8 cellular contexts compared by ENCODE assay signal in genomic region chr1:9490605-9491339, GRCh38. TPM values are rescaled to one million over a fixed set of nuclear protein-coding genes. Genes with fewer than 3 reads are reported as not detected.
A peak's percentile ranks its signal among the peaks of the same experiment; 100 is the strongest.
DNase-seq lines count a peak whose midpoint lies in the region; ATAC-seq, FAIRE-seq and TF ChIP-seq lines count a peak whose summit lies in the region.

No MANE protein-coding gene starts in this region.

- peak overlapping the region; percentile 2; the same call in 1 of the 2 replicates for H3K27ac ChIP-seq in C4-2B
- no peak overlapping the region for H3K27ac ChIP-seq in H1 (ENCODE audit: low read depth, low read length)
- H3K27ac ChIP-seq in mesenchymal stem cell (ENCODE audit: low read length, poor library complexity, severe bottlenecking) = no peak overlapping the region

- H4K5ac ChIP-seq in H1 (ENCODE audit: insufficient read length, low read depth, low read length) = no peak overlapping the region

- H3K27me3 ChIP-seq in H1 (replicated peaks in 1 of 4; ENCODE audit: control insufficient read depth in 3 of 4, extremely low read depth in 1 of 4, insufficient read depth in 3 of 4, low read length in 3 of 4) (peaks cover 3 to 12% (median 8%) of the 10 kb centered on the region in 4 experiments), mesenchymal stem cell (ENCODE audit: control insufficient read depth in 1 of 2, insufficient read depth in 1 of 2, low read length in 2 of 2) (peaks cover 0 to 14% of the 10 kb centered on the region in 2 experiments)

- TF ChIP-seq RAD21 in H1 (IDR thresholded peaks at IDR 0.05 in 1 of 2, conservative IDR thresholded peaks at IDR 0.05 in 1 of 2; ENCODE audit: low read depth in 2 of 2, low read length in 2 of 2) = peak; percentile 97 to 99

- H2AK5ac ChIP-seq in H1 (ENCODE audit: low read depth, low read length) (no peak overlapping the region), mesenchymal stem cell (ENCODE audit: low read length, severe bottlenecking) (no peak overlapping the region)

- H3K4me1 ChIP-seq in H1 (replicated peaks in 1 of 4; ENCODE audit: control insufficient read depth in 3 of 4, insufficient read depth in 4 of 4, low read length in 3 of 4) (no peaks in the 10 kb centered on the region), mesenchymal stem cell (ENCODE audit: control insufficient read depth, insufficient read depth, low read depth, low read length) (peaks cover 8% of the 10 kb centered on the region)

- POLR2A ChIA-PET in H1 (lab: Charles Lee; ENCODE audit: partially characterized antibody) = no interaction called here

- no peak for ATAC-seq in HG02970 (IDR thresholded peaks at IDR 0.05; ENCODE audit: low FRiP score, unreplicated experiment)

- TF ChIP-seq EP300 in H1 (IDR thresholded peaks at IDR 0.05; ENCODE audit: borderline replicate concordance in 1 of 2, low read depth in 2 of 2, low read length in 2 of 2) = no peak

- 60% methylated on average over 20 of the region's 20 CpGs; no CpG with 5 or more reads in 1 of the 2 experiments for WGBS in H1 (ENCODE audit: extremely low coverage in 1 of 2, insufficient coverage in 1 of 2, insufficient read length in 1 of 2, insufficient replicate concordance in 2 of 2, low coverage in 1 of 2, low lambda C conversion rate in 2 of 2, missing lambda C conversion rate in 1 of 2), 2 experiments
- 53% methylated on average over 20 of the region's 20 CpGs for WGBS in mesenchymal stem cell

- H2BK5ac ChIP-seq in H1 (ENCODE audit: low read depth, low read length) (no peak overlapping the region), mesenchymal stem cell (ENCODE audit: low read depth, low read length, poor library complexity, severe bottlenecking) (no peak overlapping the region)

- H3K4ac ChIP-seq in H1 (replicated peaks; ENCODE audit: insufficient read length, low read depth, low read length) (no peak overlapping the region), mesenchymal stem cell (ENCODE audit: low read depth in 1 of 2, low read length in 2 of 2) (no peak overlapping the region)

- H3K9ac ChIP-seq in H1 (replicated peaks in 1 of 4; ENCODE audit: extremely low read depth in 1 of 4, low read depth in 3 of 4, low read length in 3 of 4) = no peak overlapping the region
- no peak overlapping the region for H3K9ac ChIP-seq in mesenchymal stem cell (ENCODE audit: low read length)

- H3K23ac ChIP-seq in H1 (ENCODE audit: insufficient read length) = no peak overlapping the region
- no peak overlapping the region for H3K23ac ChIP-seq in mesenchymal stem cell (ENCODE audit: low read length in 2 of 2)

- no peaks in the 10 kb centered on the region for H3K79me1 ChIP-seq in H1 (ENCODE audit: low read depth, low read length)
- H3K79me1 ChIP-seq in mesenchymal stem cell (replicated peaks; ENCODE audit: low read length, poor library complexity, severe bottlenecking) = no peaks in the 10 kb centered on the region

- H3K9me3 ChIP-seq in H1 (ENCODE audit: insufficient read depth in 2 of 2, low read depth in 1 of 2, low read length in 1 of 2) = no peaks in the 10 kb centered on the region
- no peaks in the 10 kb centered on the region for H3K9me3 ChIP-seq in mesenchymal stem cell (ENCODE audit: control insufficient read depth, low read length)

- peak; percentile 69 for DNase-seq in HCEC 1CT
- DNase-seq in NOMO-1 (lab: John Stamatoyannopoulos, UW; ENCODE audit: unreplicated experiment in 2 of 2) = peak; percentile 73 to 74
- DNase-seq in activated CD8-positive, alpha-beta memory T cell treated with anti-CD3 and anti-CD28 coated beads for 48 hours (ENCODE audit: low read depth in 2 of 3, low spot score in 2 of 3) = peak; percentile 55 to 85 (median 85)
- peak; percentile 61 to 95 for DNase-seq in H1 (ENCODE audit: low read depth in 1 of 2, low spot score in 2 of 2)
- DNase-seq in mesenchymal stem cell = peak; percentile 81
- DNase-seq in stimulated activated CD8-positive, alpha-beta memory T cell treated with anti-CD3 and anti-CD28 coated beads, Interleukin-15, amount 100 ng/mL, for 24 hours (ENCODE audit: low read depth) = peak; percentile 78

- H2BK20ac ChIP-seq in H1 (ENCODE audit: low read length) = no peak overlapping the region

- H2BK120ac ChIP-seq in H1 (replicated peaks; ENCODE audit: low read depth, low read length) (no peak overlapping the region), mesenchymal stem cell (ENCODE audit: low read depth, low read length) (no peak overlapping the region)

- H3K36me3 ChIP-seq in H1 (ENCODE audit: control insufficient read depth in 2 of 4, insufficient read depth in 4 of 4, low read length in 3 of 4) (no peaks in the 10 kb centered on the region), mesenchymal stem cell (ENCODE audit: control insufficient read depth in 1 of 2, insufficient read depth in 2 of 2, low read depth in 1 of 2, low read length in 2 of 2) (no peaks in the 10 kb centered on the region)

- no peak overlapping the region for H2BK15ac ChIP-seq in H1 (ENCODE audit: low read length)
- no peak overlapping the region for H2BK15ac ChIP-seq in mesenchymal stem cell (ENCODE audit: low read depth, poor library complexity, severe bottlenecking)

- H2AFZ ChIP-seq in H1 (ENCODE audit: low read length) (no peak overlapping the region), mesenchymal stem cell (ENCODE audit: low read depth, low read length) (no peak overlapping the region)

- H3K56ac ChIP-seq in H1 (replicated peaks; ENCODE audit: insufficient read length, low read depth, low read length) = no peak overlapping the region

- H3K18ac ChIP-seq in H1 (ENCODE audit: extremely low read depth, low read length) (no peak overlapping the region), mesenchymal stem cell (ENCODE audit: low read depth in 1 of 2, low read length in 2 of 2) (no peak overlapping the region)

- H3K14ac ChIP-seq in H1 (ENCODE audit: insufficient read length) (no peak overlapping the region), mesenchymal stem cell (ENCODE audit: low read length in 2 of 2) (peak overlapping the region in 1 of 2 experiments; percentile 41)

- peak; percentile 92 for TF ChIP-seq CTCF in C4-2B (conservative IDR thresholded peaks at IDR 0.05)
- TF ChIP-seq CTCF in H1 (IDR thresholded peaks at IDR 0.05; ENCODE audit: control extremely low read depth in 1 of 3, insufficient read depth in 1 of 3, low read depth in 1 of 3, low read length in 3 of 3) = peak; percentile 81 to 96 (median 91)

- H4K91ac ChIP-seq in H1 (replicated peaks; ENCODE audit: insufficient read length, low read length) (no peak overlapping the region), mesenchymal stem cell (ENCODE audit: low read length) (no peak overlapping the region)

- peak; percentile 50 for FAIRE-seq in H1 (lab: Jason Lieb, UNC)

- H3K4me3 ChIP-seq in H1 (ENCODE audit: extremely low read depth in 1 of 4, insufficient read depth in 2 of 4, low read depth in 3 of 4, low read length in 4 of 4) (no peak overlapping the region), mesenchymal stem cell (ENCODE audit: insufficient read depth in 1 of 2, low read depth in 1 of 2, low read length in 2 of 2) (no peak overlapping the region)

- TF ChIP-seq POLR2A in H1 (IDR thresholded peaks at IDR 0.05; ENCODE audit: control extremely low read depth in 1 of 2, low read depth in 2 of 2, low read length in 2 of 2) = no peak

- CTCF ChIA-PET in H1 (lab: Charles Lee; ENCODE audit: partially characterized antibody) = interaction anchor here (0.6 to 9.5 kb wide), 49 partner anchors 9 to 375 kb away, joined by 3 to 92 read pairs (median 4); partner anchors contain the start of genes SLC25A33 and SPSB1

- no peaks in the 10 kb centered on the region for H4K20me1 ChIP-seq in H1 (replicated peaks in 1 of 2; ENCODE audit: control insufficient read depth in 1 of 2, insufficient read depth in 2 of 2, low read length in 2 of 2)

- no peaks in the 10 kb centered on the region for H3K79me2 ChIP-seq in H1 (ENCODE audit: control insufficient read depth in 1 of 2, insufficient read depth in 2 of 2, low read length in 2 of 2)

- no peaks in the 10 kb centered on the region; the same call in 1 of the 2 replicates for H3K23me2 ChIP-seq in H1 (ENCODE audit: low read depth, low read length)

- H4K8ac ChIP-seq in H1 (ENCODE audit: extremely low read depth, insufficient read depth, low read length) (no peak overlapping the region), mesenchymal stem cell (ENCODE audit: low read length) (no peak overlapping the region)

- H2BK12ac ChIP-seq in H1 (ENCODE audit: low read depth, low read length) (no peak overlapping the region), mesenchymal stem cell (ENCODE audit: low read length in 2 of 2) (peak overlapping the region in 1 of 2 experiments; percentile 47)

- H3K4me2 ChIP-seq in H1 (ENCODE audit: insufficient read depth in 1 of 2, low read depth in 2 of 2, low read length in 2 of 2) (no peak overlapping the region), mesenchymal stem cell (ENCODE audit: low read length, poor library complexity, severe bottlenecking) (no peak overlapping the region)

TF ChIP-seq in H1, 55 proteins besides CTCF, POLR2A, EP300 and RAD21 (continues in another document):
- TF ChIP-seq CBX8 (IDR thresholded peaks at IDR 0.05; ENCODE audit: borderline replicate concordance, low read depth, low read length) (no peak), MAFK (IDR thresholded peaks at IDR 0.05; ENCODE audit: low read depth, low read length) (0 out of 2 replicates have a peak, but pooled peaks have one; percentile 47), E2F6 (IDR thresholded peaks at IDR 0.05) (no peak), TBP (IDR thresholded peaks at IDR 0.05; ENCODE audit: low read depth, low read length) (0 out of 2 replicates have a peak, but pooled peaks have one; percentile 40), KDM1A (IDR thresholded peaks at IDR 0.05; ENCODE audit: borderline replicate concordance, low read length) (no peak), KDM5A (IDR thresholded peaks at IDR 0.05; ENCODE audit: low read length) (no peak), YY1 (IDR thresholded peaks at IDR 0.05; ENCODE audit: low read depth, low read length) (0 out of 2 replicates have a peak, but pooled peaks have one; percentile 34)

RNA-seq across cellular contexts. Expression of gene SLC25A33, which starts 48.5 kb away (rescaled TPM):
- total RNA-seq in H1 (2021; fragmentation: NEBNext Ultra II Directional; extraction: Animal tissue kit (Norgen Biotek cat#: 25700)) = 12.4 and 12.8 TPM in 2 replicates
- polyA plus RNA-seq in H1 (2011; rRNA removed) = 5.1 and 7.8 TPM in 2 replicates
- polyA plus RNA-seq in H1 (2011; cell fraction: cytosol; rRNA removed) = 7.7 TPM
- polyA plus RNA-seq in H1 (2011; cell fraction: nucleus; rRNA removed) = 4.5 TPM
- 7.0 to 8.1 TPM (median 7.4 TPM) in 4 replicates for polyA plus RNA-seq in H1 (2012, experiment 1 of 2)
- polyA plus RNA-seq in H1 (2012, experiment 2 of 2) = 8.2 TPM
- 11.5 TPM for polyA plus RNA-seq in H1 (2013, experiment 1 of 2)
- 11.5 TPM for polyA plus RNA-seq in H1 (2013, experiment 2 of 2)
- 4.5 and 4.8 TPM in 2 replicates for polyA minus RNA-seq in H1 (2011; rRNA and poly(A)+ RNA removed)
- polyA minus RNA-seq in H1 (2011; cell fraction: cytosol; rRNA and poly(A)+ RNA removed) = 5.8 TPM
- polyA minus RNA-seq in H1 (2011; cell fraction: nucleus; rRNA and poly(A)+ RNA removed) = 5.3 TPM
- 4.7 TPM for polyA plus RNA-seq in mesenchymal stem cell (2013, experiment 1 of 2)
- 4.9 TPM for polyA plus RNA-seq in mesenchymal stem cell (2013, experiment 2 of 2)
